Comparison of ENCODE assay signal across 13 cellular contexts in genomic region chr12:105617141-105617540, GRCh38.
DNase-seq lines count a peak whose midpoint lies in the region; TF ChIP-seq lines count a peak whose summit lies in the region.
"Had no signal": no experiment of that assay in that cellular context is flagged by ENCODE, and none has a peak within 500 bp of the region (broad histone marks: within the 10 kb centered on the region; RNA-seq: fewer than 3 reads in every experiment).

No MANE protein-coding gene starts in this region.

- H3K27ac ChIP-seq in neuronal stem cell (replicated peaks; ENCODE audit: low read length) (no peak overlapping the region), OCI-LY7 (ENCODE audit: low read depth, low read length, poor library complexity, severe bottlenecking) (no peak overlapping the region)
- H3K27ac ChIP-seq: BLaER1 treated with 17β-estradiol and CSF1 and Interleukin-3, amounts not matched to agents 10 nM and 100 nM had no signal

- peak overlapping the region; percentile 59 for H3K27ac Mint-ChIP-seq in chondrocyte (ENCODE audit: unreplicated experiment)

- BruUV-seq in OCI-LY7 (replicated peaks; lab: Mats Ljungman, UMichigan) = no TSS peak

- H3K14ac ChIP-seq in neuronal stem cell (ENCODE audit: low read length) = no peak overlapping the region

- H2BK15ac ChIP-seq in neuronal stem cell (ENCODE audit: low read length) = no peak overlapping the region

- DNase-seq in EH (ENCODE audit: low read depth) (peak; percentile 26), NCI-H226 (peak; percentile 67), chondrocyte (ENCODE audit: low spot score) (no peak), neuronal stem cell (ENCODE audit: low spot score) (no peak), epidermal melanocyte (ENCODE audit: insufficient read length, low spot score) (no peak), NCI-H748 treated with DMSO at 0.1 percent for 48 hours (lab: John Stamatoyannopoulos, UW) (no peak), OCI-LY7 (ENCODE audit: low spot score) (no peak)
- DNase-seq: NCI-H1436, NCI-H2081 treated with DMSO at 0.1 percent for 48 hours, NCI-H345, NCI-H526 treated with DMSO at 0.1 percent for 48 hours, SHP77 treated with DMSO at 0.1 percent for 48 hours had no signal

- H4K91ac ChIP-seq in neuronal stem cell (ENCODE audit: low read depth, low read length, poor library complexity) = no peak overlapping the region

- H3K79me1 ChIP-seq in neuronal stem cell (ENCODE audit: low read depth, low read length) = no peaks in the 10 kb centered on the region

- H3K4me1 ChIP-seq in neuronal stem cell (ENCODE audit: control insufficient read depth in 2 of 2, insufficient read depth in 1 of 2, low read depth in 1 of 2, low read length in 2 of 2) (peaks cover 2 to 3% of the 10 kb centered on the region in 2 donors), OCI-LY7 (ENCODE audit: insufficient read depth, low read length, poor library complexity, severe bottlenecking) (no peaks in the 10 kb centered on the region)
- H3K4me1 ChIP-seq: BLaER1 treated with 17β-estradiol and CSF1 and Interleukin-3, amounts not matched to agents 10 nM and 100 nM had no signal

- CTCF ChIA-PET in OCI-LY7 (lab: Charles Lee; ENCODE audit: unreplicated experiment) = interaction anchor here (0.6 kb wide), 1 partner anchor 159 kb away, joined by 6 read pairs; no protein-coding TSS in a partner anchor

- no peak overlapping the region for H4K8ac ChIP-seq in neuronal stem cell (ENCODE audit: low read depth, low read length)

- WGBS in neuronal stem cell (ENCODE audit: extremely low coverage in 2 of 2, insufficient read length in 2 of 2, insufficient replicate concordance in 1 of 2), 2 donors = no CpG with 5 or more reads among the region's 6 CpGs

- H2BK12ac ChIP-seq in neuronal stem cell (ENCODE audit: low read length) = no peak overlapping the region

- no peak overlapping the region for H3K9ac ChIP-seq in neuronal stem cell (ENCODE audit: low read depth, low read length, poor library complexity)
- H3K9ac ChIP-seq: BLaER1 treated with 17β-estradiol and CSF1 and Interleukin-3, amounts not matched to agents 10 nM and 100 nM had no signal

- no peak overlapping the region for H2AK5ac ChIP-seq in neuronal stem cell (ENCODE audit: low read depth, low read length)

- H2BK120ac ChIP-seq in neuronal stem cell (ENCODE audit: low read depth, low read length) = no peak overlapping the region

- no peaks in the 10 kb centered on the region for H3K79me2 ChIP-seq in OCI-LY7 (ENCODE audit: insufficient read depth, low read depth, low read length)

- H3K4me1 Mint-ChIP-seq in chondrocyte (ENCODE audit: low read depth) = peaks cover 8% of the 10 kb centered on the region

- no peak overlapping the region for H3K4me3 Mint-ChIP-seq in chondrocyte (ENCODE audit: unreplicated experiment)

- peaks cover 9% of the 10 kb centered on the region for H3K9me3 Mint-ChIP-seq in chondrocyte (ENCODE audit: low read depth)

- intact Hi-C loops in OCI-LY7 (cut with micrococcal nuclease; ENCODE audit: unreplicated experiment) = no loop called here

- H3K4me2 ChIP-seq in neuronal stem cell (ENCODE audit: insufficient read depth, low read length, poor library complexity, severe bottlenecking) (no peak overlapping the region), OCI-LY7 (ENCODE audit: low read length) (no peak overlapping the region)
- H3K4me2 ChIP-seq: BLaER1 treated with 17β-estradiol and CSF1 and Interleukin-3, amounts not matched to agents 10 nM and 100 nM had no signal

- H2AFZ ChIP-seq in neuronal stem cell (ENCODE audit: low read length) (peak overlapping the region; percentile 53), OCI-LY7 (ENCODE audit: low read length) (no peak overlapping the region)

- no peak overlapping the region for H3K18ac ChIP-seq in neuronal stem cell (ENCODE audit: low read length)

- H3K9me3 ChIP-seq in neuronal stem cell (replicated peaks in 1 of 2; ENCODE audit: control insufficient read depth in 2 of 2, insufficient read depth in 1 of 2, low read depth in 1 of 2, low read length in 2 of 2) = peaks cover 0 to 4% of the 10 kb centered on the region in 2 donors
- H3K9me3 ChIP-seq in OCI-LY7 (ENCODE audit: low read length) = no peaks in the 10 kb centered on the region
- H3K9me3 ChIP-seq: BLaER1 treated with 17β-estradiol and CSF1 and Interleukin-3, amounts not matched to agents 10 nM and 100 nM had no signal

- H3K9me2 ChIP-seq in OCI-LY7 (ENCODE audit: insufficient read depth, low read length) = no peaks in the 10 kb centered on the region

- H3K4me3 ChIP-seq in neuronal stem cell (ENCODE audit: low read length in 2 of 2) = no peak overlapping the region
- no peak overlapping the region for H3K4me3 ChIP-seq in OCI-LY7 (ENCODE audit: low read depth, low read length, poor library complexity, severe bottlenecking)
- H3K4me3 ChIP-seq: BLaER1 treated with 17β-estradiol and CSF1 and Interleukin-3, amounts not matched to agents 10 nM and 100 nM had no signal

- no peaks in the 10 kb centered on the region for H3K27me3 Mint-ChIP-seq in chondrocyte (ENCODE audit: low read depth)

- TF ChIP-seq CTCF in chondrocyte (IDR thresholded peaks at IDR 0.05) = no peak
- no peak for TF ChIP-seq CTCF in OCI-LY7 (conservative IDR thresholded peaks at IDR 0.05; ENCODE audit: low read length)

- POLR2A ChIA-PET in OCI-LY7 (lab: Charles Lee) = interaction anchor here (0.8 kb wide), 1 partner anchor 216 kb away, joined by 3 read pairs; no protein-coding TSS in a partner anchor

- no peak overlapping the region for H3K23ac ChIP-seq in neuronal stem cell (ENCODE audit: low read depth, low read length, poor library complexity)

- H3K4ac ChIP-seq in neuronal stem cell (ENCODE audit: low read length) = no peak overlapping the region

- no peaks in the 10 kb centered on the region for H4K20me1 ChIP-seq in OCI-LY7 (ENCODE audit: insufficient read depth, low read length)
- H4K20me1 ChIP-seq: BLaER1 treated with 17β-estradiol and CSF1 and Interleukin-3, amounts not matched to agents 10 nM and 100 nM had no signal

- no peak overlapping the region for H2BK5ac ChIP-seq in neuronal stem cell (ENCODE audit: low read length)

- H3K36me3 Mint-ChIP-seq in chondrocyte (ENCODE audit: low read depth) = peaks cover 5% of the 10 kb centered on the region

- no peaks in the 10 kb centered on the region for H3K27me3 ChIP-seq in neuronal stem cell (ENCODE audit: control insufficient read depth in 3 of 3, insufficient read depth in 3 of 3, low read depth in 1 of 3, low read length in 3 of 3)
- H3K27me3 ChIP-seq: BLaER1 treated with 17β-estradiol and CSF1 and Interleukin-3, amounts not matched to agents 10 nM and 100 nM had no signal

- H3K36me3 ChIP-seq in neuronal stem cell (replicated peaks in 1 of 2; ENCODE audit: control insufficient read depth in 2 of 2, insufficient read depth in 2 of 2, low read length in 2 of 2) (no peaks in the 10 kb centered on the region), OCI-LY7 (ENCODE audit: insufficient read depth, low read length) (no peaks in the 10 kb centered on the region)
- H3K36me3 ChIP-seq: BLaER1 treated with 17β-estradiol and CSF1 and Interleukin-3, amounts not matched to agents 10 nM and 100 nM had no signal

Comparison
In these comparisons a context has a peak if more than half of its experiments do, and no peak if none do; other contexts are left out.
1. DNase-seq: peak in EH (single experiment) and NCI-H226 (single experiment); none in chondrocyte (single experiment), neuronal stem cell (single experiment), epidermal melanocyte (single experiment), NCI-H748 treated with DMSO at 0.1 percent for 48 hours (single experiment) and OCI-LY7 (single experiment).